In genomic region chr15:43509923-43510229, GRCh38 we compare ENCODE assay signal across 7 cellular contexts. TPM values are rescaled to one million over a fixed set of nuclear protein-coding genes. Genes with fewer than 3 reads are reported as not detected.
DNase-seq lines count a peak whose midpoint lies in the region; ATAC-seq lines count a peak whose summit lies in the region.

No MANE protein-coding gene starts in this region.

- H3K36me3 ChIP-seq in HUES6 (ENCODE audit: control insufficient read depth, insufficient read depth, low read length): no peaks in the 10 kb centered on the region
- H3K36me3 ChIP-seq in iPS-15b (ENCODE audit: control insufficient read depth, insufficient read depth, low read length): no peaks in the 10 kb centered on the region
- no peaks in the 10 kb centered on the region for H3K36me3 ChIP-seq in stomach smooth muscle (ENCODE audit: control insufficient read depth in 2 of 2, insufficient read depth in 2 of 2, low read length in 2 of 2)

- H3K27ac Mint-ChIP-seq in activated naive CD4-positive, alpha-beta T cell treated with anti-CD3 and anti-CD28 coated beads, Interleukin-2, amount 50 U/mL, for 72 hours: peak overlapping the region; percentile 86 to 90

- H3K4me1 ChIP-seq in HUES6 (ENCODE audit: control insufficient read depth, insufficient read depth, low read length) (peaks cover 11% of the 10 kb centered on the region), iPS-15b (ENCODE audit: control insufficient read depth, insufficient read depth, low read length) (peaks cover 5% of the 10 kb centered on the region), stomach smooth muscle (ENCODE audit: control insufficient read depth, insufficient read depth, low read length) (peaks cover 29% of the 10 kb centered on the region)

- H3K27ac ChIP-seq in HUES6 (ENCODE audit: low read depth, low read length) (no peak overlapping the region), stomach smooth muscle (ENCODE audit: low read length) (peak overlapping the region; percentile 87)

- H3K9me3 ChIP-seq in HUES6 (ENCODE audit: control insufficient read depth, insufficient read depth, low read depth, low read length) (no peaks in the 10 kb centered on the region), iPS-15b (ENCODE audit: control insufficient read depth, insufficient read depth, low read length) (no peaks in the 10 kb centered on the region), stomach smooth muscle (ENCODE audit: control insufficient read depth in 2 of 2, low read length in 2 of 2) (no peaks in the 10 kb centered on the region)

- peaks cover 28% of the 10 kb centered on the region for H3K27me3 ChIP-seq in HUES6 (ENCODE audit: control insufficient read depth, insufficient read depth, low read length)
- H3K27me3 ChIP-seq in iPS-15b (ENCODE audit: control insufficient read depth, insufficient read depth, low read length): peaks cover 21% of the 10 kb centered on the region
- H3K27me3 ChIP-seq in stomach smooth muscle (ENCODE audit: control insufficient read depth in 1 of 2, insufficient read depth in 2 of 2, low read length in 2 of 2): no peaks in the 10 kb centered on the region

- ATAC-seq in activated naive CD4-positive, alpha-beta T cell treated with anti-CD3 and anti-CD28 coated beads, Interleukin-2, amount 50 U/mL, for 72 hours: no peak
- ATAC-seq in GM21576 (IDR thresholded peaks at IDR 0.05; ENCODE audit: unreplicated experiment) (no peak), HG02678 (IDR thresholded peaks at IDR 0.05; ENCODE audit: unreplicated experiment) (no peak)

- H3K4me3 ChIP-seq in HUES6 (ENCODE audit: low read depth, low read length) (peak overlapping the region; percentile 78), iPS-15b (ENCODE audit: low read depth, low read length) (peak overlapping the region; percentile 89), stomach smooth muscle (ENCODE audit: low read length in 2 of 2) (peak overlapping the region; percentile 90 to 97)

- no peak overlapping the region for H3K9ac ChIP-seq in HUES6 (ENCODE audit: low read length)
- no peak overlapping the region for H3K9ac ChIP-seq in iPS-15b (ENCODE audit: low read depth, low read length)
- peak overlapping the region; percentile 60 to 84 for H3K9ac ChIP-seq in stomach smooth muscle (ENCODE audit: low read length in 2 of 2)

- H3K36me3 Mint-ChIP-seq in activated naive CD4-positive, alpha-beta T cell treated with anti-CD3 and anti-CD28 coated beads, Interleukin-2, amount 50 U/mL, for 72 hours: no peaks in the 10 kb centered on the region

- no peaks in the 10 kb centered on the region for H3K9me3 Mint-ChIP-seq in activated naive CD4-positive, alpha-beta T cell treated with anti-CD3 and anti-CD28 coated beads, Interleukin-2, amount 50 U/mL, for 72 hours

- no peak for DNase-seq in activated naive CD4-positive, alpha-beta T cell treated with anti-CD3 and anti-CD28 coated beads, Interleukin-2, amount 50 U/mL, for 72 hours (ENCODE audit: low spot score in 2 of 2)
- DNase-seq in NCI-H1417 (lab: John Stamatoyannopoulos, UW): no peak

RNA-seq across cellular contexts. Expression of gene MAP1A, which starts 7.5 kb away (rescaled TPM):
- 1 to 10 TPM in 1 of 2 donors, under 1 TPM in 1; 0.84 to 1.4 TPM for total RNA-seq in activated naive CD4-positive, alpha-beta T cell treated with anti-CD3 and anti-CD28 coated beads, Interleukin-2, amount 50 U/mL, for 72 hours

RNA-seq across cellular contexts. Expression of gene TP53BP1, which starts 16.9 kb away (rescaled TPM):
- 10 to 100 TPM; 24.0 to 35.9 TPM for total RNA-seq in activated naive CD4-positive, alpha-beta T cell treated with anti-CD3 and anti-CD28 coated beads, Interleukin-2, amount 50 U/mL, for 72 hours

Comparison
In these comparisons a context has a peak if more than half of its experiments do, and no peak if none do; other contexts are left out.
1. H3K9ac ChIP-seq: peak in stomach smooth muscle (2 of 2); none in HUES6 (single experiment) and iPS-15b (single experiment).
2. Peak in every context shown above with its lines, with median percentiles within 50 percentile points of each other: H3K4me3 ChIP-seq.